17 cellular contexts compared by ENCODE assay signal in the genomic region with DNA sequence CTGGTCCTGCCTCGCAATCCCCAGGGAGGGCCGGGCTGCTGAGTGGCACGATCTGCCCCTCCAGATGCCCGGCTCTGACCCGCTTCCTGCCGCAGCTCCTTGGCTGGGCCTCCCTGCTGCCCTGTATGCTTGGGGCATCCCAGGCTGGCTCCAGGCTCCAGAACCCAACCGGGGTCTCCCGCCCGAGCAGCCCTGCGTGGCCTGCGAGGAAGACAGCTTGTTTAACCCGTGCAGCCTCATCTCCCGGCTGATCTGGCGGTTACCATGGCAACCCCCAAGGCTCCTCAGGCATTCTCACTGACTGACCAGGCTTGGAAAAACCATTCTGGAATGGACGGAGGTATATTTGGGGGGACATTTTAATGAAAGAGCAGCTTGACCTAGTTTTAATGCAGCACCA.
A peak's percentile ranks its signal among the peaks of the same experiment; 100 is the strongest.
DNase-seq lines count a peak whose midpoint lies in the region; ATAC-seq and TF ChIP-seq lines count a peak whose summit lies in the region.
"Had no signal": no experiment of that assay in that cellular context is flagged by ENCODE, and none has a peak within 500 bp of the region (broad histone marks: within the 10 kb centered on the region; RNA-seq: fewer than 3 reads in every experiment).

No MANE protein-coding gene starts in this region.

- no peak overlapping the region for H3K4ac ChIP-seq in mesendoderm (ENCODE audit: low read depth, low read length)

- 68% methylated on average over 15 of the region's 15 CpGs for WGBS in SK-N-SH (ENCODE audit: low lambda C conversion rate)
- no CpG with 5 or more reads among the region's 15 CpGs for WGBS in mesendoderm (ENCODE audit: extremely low coverage, insufficient coverage, low lambda C conversion rate)

- H2BK120ac ChIP-seq in mesendoderm (ENCODE audit: low read depth, low read length), result no peak overlapping the region

- CTCF ChIA-PET in SK-N-SH (lab: Yijun Ruan, JAX), result interaction anchor here (0.6 to 5.6 kb wide), 13 partner anchors 9 to 960 kb away, joined by 3 to 38 read pairs (median 5); no protein-coding TSS in a partner anchor

- H2AK5ac ChIP-seq in mesendoderm (ENCODE audit: low read length), result no peak overlapping the region

- H4K20me1 ChIP-seq in SK-N-SH (ENCODE audit: insufficient read depth), result no peaks in the 10 kb centered on the region

- H2BK15ac ChIP-seq in mesendoderm (replicated peaks; ENCODE audit: low read depth), result no peak overlapping the region

- no peak overlapping the region for H4K8ac ChIP-seq in mesendoderm (ENCODE audit: low read depth, low read length)

- H3K56ac ChIP-seq in mesendoderm (ENCODE audit: low read length), result no peak overlapping the region

- H3K9me3 ChIP-seq in SK-N-SH (no peaks in the 10 kb centered on the region), ascending aorta (no peaks in the 10 kb centered on the region)
- H3K9me3 ChIP-seq: Caco-2, Peyer's patch had no signal

- POLR2A ChIA-PET in SK-N-SH (lab: Yijun Ruan, JAX), result interaction anchor here (0.5 kb wide), 1 partner anchor 51 kb away, joined by 3 read pairs; no protein-coding TSS in a partner anchor

- no peak for TF ChIP-seq CTCF in SK-N-SH (IDR thresholded peaks at IDR 0.05)
- no peak for TF ChIP-seq CTCF in dorsolateral prefrontal cortex (IDR thresholded peaks at IDR 0.05 in 54 of 56, conservative IDR thresholded peaks at IDR 0.05 in 2 of 56; ENCODE audit: low read depth in 1 of 56, partially characterized antibody in 56 of 56)
- TF ChIP-seq CTCF in ascending aorta (IDR thresholded peaks at IDR 0.05), result no peak

- H3K4me1 ChIP-seq in SK-N-SH (ENCODE audit: control insufficient read depth in 1 of 2, insufficient read depth in 2 of 2, low read depth in 1 of 2, low read length in 1 of 2), result no peaks in the 10 kb centered on the region
- H3K4me1 ChIP-seq in mesendoderm (ENCODE audit: control insufficient read depth, low read depth, low read length), result peaks cover 3% of the 10 kb centered on the region
- H3K4me1 ChIP-seq in ascending aorta, result no peaks in the 10 kb centered on the region
- H3K4me1 ChIP-seq: Peyer's patch had no signal

- no peak overlapping the region for H3K4me2 ChIP-seq in SK-N-SH
- no peak overlapping the region for H3K4me2 ChIP-seq in mesendoderm (ENCODE audit: low read length)

- H3K18ac ChIP-seq in mesendoderm (ENCODE audit: low read length), result no peak overlapping the region

- no peak overlapping the region for H3K4me3 ChIP-seq in SK-N-SH (ENCODE audit: low read depth in 2 of 2, low read length in 1 of 2)
- peak overlapping the region in 6 of 59 donors; percentile 3 to 42 (median 22) for H3K4me3 ChIP-seq in dorsolateral prefrontal cortex
- no peak overlapping the region for H3K4me3 ChIP-seq in mesendoderm (ENCODE audit: low read length)
- H3K4me3 ChIP-seq in ascending aorta, result no peak overlapping the region
- H3K4me3 ChIP-seq: Peyer's patch had no signal

- H3K27ac ChIP-seq in SK-N-SH (ENCODE audit: low read depth in 2 of 2, low read length in 1 of 2), result no peak overlapping the region
- peak overlapping the region in 7 of 59 donors; percentile 24 to 62 (median 35) for H3K27ac ChIP-seq in dorsolateral prefrontal cortex
- no peak overlapping the region for H3K27ac ChIP-seq in mesendoderm (ENCODE audit: low read depth, low read length)
- no peak overlapping the region for H3K27ac ChIP-seq in ascending aorta
- H3K27ac ChIP-seq: C4-2B, Peyer's patch had no signal

- TF ChIP-seq RAD21 in SK-N-SH (IDR thresholded peaks at IDR 0.05; ENCODE audit: low read length), result no peak

- H2AFZ ChIP-seq in SK-N-SH (ENCODE audit: low read depth), result no peak overlapping the region

- H3K27me3 ChIP-seq in SK-N-SH (ENCODE audit: insufficient read depth) (no peaks in the 10 kb centered on the region), dorsolateral prefrontal cortex (peaks cover 0 to 3% (median 0%) of the 10 kb centered on the region in 45 donors), mesendoderm (ENCODE audit: insufficient read depth, low read length, poor library complexity) (no peaks in the 10 kb centered on the region), ascending aorta (no peaks in the 10 kb centered on the region)
- H3K27me3 ChIP-seq: Peyer's patch had no signal

- H2BK5ac ChIP-seq in mesendoderm (ENCODE audit: low read length), result no peak overlapping the region

- intact Hi-C loops in dorsolateral prefrontal cortex (cut with DNase I), result no loop called here
- intact Hi-C loops in ascending aorta (cut with DNase I), result no loop called here

- ATAC-seq in SK-N-SH treated with all-trans-retinoic acid at 6 μM for 48 hours, result no peak
- ATAC-seq in HG02763 (IDR thresholded peaks at IDR 0.05; ENCODE audit: unreplicated experiment), result no peak

- no peak overlapping the region for H3K23ac ChIP-seq in mesendoderm (ENCODE audit: low read length)

- no peaks in the 10 kb centered on the region for H3F3A ChIP-seq in SK-N-SH (replicated peaks; ENCODE audit: insufficient read depth)

- H4K5ac ChIP-seq in mesendoderm (ENCODE audit: low read length), result no peak overlapping the region

- DNase-seq in SK-N-SH (peak; percentile 49), dorsolateral prefrontal cortex (peak in 9 of 10 donors; percentile 19 to 78 (median 48)), mesendoderm (peak; percentile 49), superior temporal gyrus (ENCODE audit: extremely low spot score) (peak; percentile 7), ascending aorta (ENCODE audit: low spot score in 2 of 2) (no peak), medulla oblongata (ENCODE audit: extremely low spot score) (no peak)
- DNase-seq: Caco-2, KBM-7, NCI-H1048, NCI-H1694, NCI-H446 treated with DMSO at 0.1 percent for 48 hours, NCI-H82, Peyer's patch, SHP77 treated with DMSO at 0.1 percent for 48 hours had no signal

- no peaks in the 10 kb centered on the region for H3K79me1 ChIP-seq in mesendoderm (ENCODE audit: low read length)

- H3K36me3 ChIP-seq in SK-N-SH (replicated peaks in 1 of 2; ENCODE audit: control insufficient read depth in 1 of 2, insufficient read depth in 2 of 2, low read length in 1 of 2) (no peaks in the 10 kb centered on the region), mesendoderm (ENCODE audit: control insufficient read depth, insufficient read depth, low read length) (no peaks in the 10 kb centered on the region), ascending aorta (no peaks in the 10 kb centered on the region)
- H3K36me3 ChIP-seq: Peyer's patch had no signal

- TF ChIP-seq EP300 in SK-N-SH (IDR thresholded peaks at IDR 0.05; ENCODE audit: borderline replicate concordance in 1 of 2, low read depth in 1 of 2, low read length in 1 of 2), result no peak

- H3K79me2 ChIP-seq in SK-N-SH (ENCODE audit: insufficient read depth), result no peaks in the 10 kb centered on the region
- H3K79me2 ChIP-seq in mesendoderm (ENCODE audit: control insufficient read depth, insufficient read depth, low read length), result no peaks in the 10 kb centered on the region

- no peak overlapping the region for H3K9ac ChIP-seq in SK-N-SH
- H3K9ac ChIP-seq in mesendoderm (ENCODE audit: low read length), result no peak overlapping the region

- H3K9me2 ChIP-seq in SK-N-SH, result no peaks in the 10 kb centered on the region

TF ChIP-seq in SK-N-SH, 30 proteins besides CTCF, POLR2A, EP300 and RAD21 (continues in another document):
- TF ChIP-seq FOXJ3 (CRISPR knock-in tag; IDR thresholded peaks at IDR 0.05) (no peak), GABPA (IDR thresholded peaks at IDR 0.05; ENCODE audit: low read depth) (no peak), ELF1 (IDR thresholded peaks at IDR 0.05) (no peak), RCOR1 (IDR thresholded peaks at IDR 0.05; ENCODE audit: low read length) (no peak), FOSL2 (IDR thresholded peaks at IDR 0.05; ENCODE audit: borderline replicate concordance, low read depth) (no peak)
- TF ChIP-seq, protein P1, sequence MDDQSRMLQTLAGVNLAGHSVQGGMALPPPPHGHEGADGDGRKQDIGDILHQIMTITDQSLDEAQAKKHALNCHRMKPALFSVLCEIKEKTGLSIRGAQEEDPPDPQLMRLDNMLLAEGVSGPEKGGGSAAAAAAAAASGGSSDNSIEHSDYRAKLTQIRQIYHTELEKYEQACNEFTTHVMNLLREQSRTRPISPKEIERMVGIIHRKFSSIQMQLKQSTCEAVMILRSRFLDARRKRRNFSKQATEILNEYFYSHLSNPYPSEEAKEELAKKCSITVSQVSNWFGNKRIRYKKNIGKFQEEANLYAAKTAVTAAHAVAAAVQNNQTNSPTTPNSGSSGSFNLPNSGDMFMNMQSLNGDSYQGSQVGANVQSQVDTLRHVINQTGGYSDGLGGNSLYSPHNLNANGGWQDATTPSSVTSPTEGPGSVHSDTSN (IDR thresholded peaks at IDR 0.05), result no peak
- TF ChIP-seq, protein P2, sequence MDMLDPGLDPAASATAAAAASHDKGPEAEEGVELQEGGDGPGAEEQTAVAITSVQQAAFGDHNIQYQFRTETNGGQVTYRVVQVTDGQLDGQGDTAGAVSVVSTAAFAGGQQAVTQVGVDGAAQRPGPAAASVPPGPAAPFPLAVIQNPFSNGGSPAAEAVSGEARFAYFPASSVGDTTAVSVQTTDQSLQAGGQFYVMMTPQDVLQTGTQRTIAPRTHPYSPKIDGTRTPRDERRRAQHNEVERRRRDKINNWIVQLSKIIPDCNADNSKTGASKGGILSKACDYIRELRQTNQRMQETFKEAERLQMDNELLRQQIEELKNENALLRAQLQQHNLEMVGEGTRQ (IDR thresholded peaks at IDR 0.05; ENCODE audit: borderline replicate concordance, low read depth, low read length), result no peak

TF ChIP-seq in SK-N-SH treated with all-trans-retinoic acid at 6 μM for 48 hours, 23 proteins besides CTCF, POLR2A, EP300 and RAD21 (continues in another document):
- no peak for TF ChIP-seq RARB (CRISPR knock-in tag; IDR thresholded peaks at IDR 0.05)
- no peak for TF ChIP-seq GLIS3 (CRISPR knock-in tag; IDR thresholded peaks at IDR 0.05)
- TF ChIP-seq ZNF70 (CRISPR knock-in tag; IDR thresholded peaks at IDR 0.05), result no peak
- TF ChIP-seq, protein P3, sequence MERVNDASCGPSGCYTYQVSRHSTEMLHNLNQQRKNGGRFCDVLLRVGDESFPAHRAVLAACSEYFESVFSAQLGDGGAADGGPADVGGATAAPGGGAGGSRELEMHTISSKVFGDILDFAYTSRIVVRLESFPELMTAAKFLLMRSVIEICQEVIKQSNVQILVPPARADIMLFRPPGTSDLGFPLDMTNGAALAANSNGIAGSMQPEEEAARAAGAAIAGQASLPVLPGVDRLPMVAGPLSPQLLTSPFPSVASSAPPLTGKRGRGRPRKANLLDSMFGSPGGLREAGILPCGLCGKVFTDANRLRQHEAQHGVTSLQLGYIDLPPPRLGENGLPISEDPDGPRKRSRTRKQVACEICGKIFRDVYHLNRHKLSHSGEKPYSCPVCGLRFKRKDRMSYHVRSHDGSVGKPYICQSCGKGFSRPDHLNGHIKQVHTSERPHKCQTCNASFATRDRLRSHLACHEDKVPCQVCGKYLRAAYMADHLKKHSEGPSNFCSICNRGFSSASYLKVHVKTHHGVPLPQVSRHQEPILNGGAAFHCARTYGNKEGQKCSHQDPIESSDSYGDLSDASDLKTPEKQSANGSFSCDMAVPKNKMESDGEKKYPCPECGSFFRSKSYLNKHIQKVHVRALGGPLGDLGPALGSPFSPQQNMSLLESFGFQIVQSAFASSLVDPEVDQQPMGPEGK (CRISPR knock-in tag; IDR thresholded peaks at IDR 0.05; ENCODE audit: borderline replicate concordance), result no peak
- no peak for TF ChIP-seq ZFP30 (CRISPR knock-in tag; IDR thresholded peaks at IDR 0.05)
- no peak for TF ChIP-seq OSR1 (CRISPR knock-in tag; IDR thresholded peaks at IDR 0.05)

Comparison
In these comparisons a context has a peak if more than half of its experiments do, and no peak if none do; other contexts are left out.
1. DNase-seq: peak in SK-N-SH (single experiment), dorsolateral prefrontal cortex (9 of 10), mesendoderm (single experiment) and superior temporal gyrus (single experiment); none in ascending aorta (0 of 2) and medulla oblongata (single experiment).